Comparison of ENCODE assay signal across 20 cellular contexts in the genomic region with DNA sequence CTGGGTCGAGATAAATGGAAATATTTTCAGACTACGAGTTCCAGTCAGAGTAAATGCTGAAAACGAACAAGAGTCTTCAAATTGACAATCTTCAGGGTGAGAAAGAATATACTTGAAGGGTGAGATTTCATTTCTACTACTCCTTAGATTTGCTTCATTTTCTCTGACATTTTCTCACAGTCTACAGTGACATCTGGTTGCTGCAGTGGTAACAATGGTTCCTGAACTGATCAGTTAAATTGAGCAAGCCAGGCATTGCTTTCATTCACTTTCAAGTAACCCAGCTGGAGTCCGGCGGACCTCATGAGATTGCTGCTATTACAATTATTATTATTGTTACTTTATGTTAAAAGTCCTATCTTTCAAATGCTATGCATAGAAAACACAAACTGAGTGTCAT.
"Had no signal": no experiment of that assay in that cellular context is flagged by ENCODE, and none has a peak within 500 bp of the region (broad histone marks: within the 10 kb centered on the region; RNA-seq: fewer than 3 reads in every experiment).

No MANE protein-coding gene starts in this region.

- H3K27me3 ChIP-seq: breast epithelium, esophagus muscularis mucosa, stomach, suprapubic skin, tibial nerve had no signal

- H3K36me3 ChIP-seq: breast epithelium, esophagus muscularis mucosa, stomach, suprapubic skin, tibial nerve had no signal

- H3K4me1 ChIP-seq: breast epithelium, esophagus muscularis mucosa, stomach, suprapubic skin, tibial nerve had no signal

- ATAC-seq: activated CD8-positive, alpha-beta memory T cell treated with anti-CD3 and anti-CD28 coated beads, Interleukin-2, amount 10 ng/mL, durations not matched to agents 7 days and 5 days; activated CD8-positive, alpha-beta T cell treated with anti-CD3 and anti-CD28 coated beads, Interleukin-2, amount 10 ng/mL, durations not matched to agents 7 days and 5 days; left cardiac atrium; naive thymus-derived CD4-positive, alpha-beta T cell; right cardiac atrium; stimulated activated naive B cell treated with anti-CD40 and anti-IgM and Interleukin-4, amounts not matched to agents 10 μg/mL and 1 μg/mL and 100 μg/mL, for 72 hours had no signal

- H3K4me3 ChIP-seq: breast epithelium, esophagus muscularis mucosa, stomach, suprapubic skin, tibial nerve had no signal

- H3K27ac ChIP-seq: breast epithelium, esophagus muscularis mucosa, stomach, suprapubic skin, tibial nerve had no signal

- DNase-seq: activated B cell treated with CpG ODN at 0.5 μM for 24 hours; activated CD8-positive, alpha-beta memory T cell treated with anti-CD3 and anti-CD28 coated beads, Interleukin-2, amount 10 ng/mL, durations not matched to agents 7 days and 5 days; activated CD8-positive, alpha-beta T cell treated with anti-CD3 and anti-CD28 coated beads, Interleukin-2, amount 10 ng/mL, durations not matched to agents 7 days and 5 days; activated T-cell treated with anti-CD3 and anti-CD28 coated beads, Interleukin-2, amount 50 U/mL, for 48 hours; central memory CD4-positive, alpha-beta T cell; endodermal cell; foreskin melanocyte; left cardiac atrium; mammary epithelial cell; naive thymus-derived CD4-positive, alpha-beta T cell; right cardiac atrium; stimulated activated CD4-positive, alpha-beta T cell treated with anti-CD3 and anti-CD28 coated beads, Interleukin-15, amount 100 ng/mL, for 24 hours; stimulated activated CD4-positive, alpha-beta T cell treated with anti-CD3 and anti-CD28 coated beads, Interleukin-2, amount 100 ng/mL, for 24 hours; stimulated activated naive B cell treated with anti-CD40 and anti-IgM and Interleukin-4, amounts not matched to agents 10 μg/mL and 1 μg/mL and 100 μg/mL, for 72 hours; stomach; T-helper 2 cell had no signal

- H3K9me3 ChIP-seq: breast epithelium, esophagus muscularis mucosa, stomach, suprapubic skin, tibial nerve had no signal
